In genomic region chr6:21753571-21754108, GRCh38 we compare ENCODE assay signal across 11 cellular contexts.
A peak's percentile ranks its signal among the peaks of the same experiment; 100 is the strongest.
DNase-seq lines count a peak whose midpoint lies in the region; ATAC-seq and TF ChIP-seq lines count a peak whose summit lies in the region.
"Had no signal": no experiment of that assay in that cellular context is flagged by ENCODE, and none has a peak within 500 bp of the region (broad histone marks: within the 10 kb centered on the region; RNA-seq: fewer than 3 reads in every experiment).

No MANE protein-coding gene starts in this region.

- H3K9me3 Mint-ChIP-seq in GM23338 (no peaks in the 10 kb centered on the region), progenitor cell of endocrine pancreas (ENCODE audit: low read depth) (peaks cover 4% of the 10 kb centered on the region)
- peaks cover 3% of the 10 kb centered on the region for H3K9me3 Mint-ChIP-seq in stimulated activated memory B cell treated with anti-CD40 and anti-IgM and Interleukin-4, amounts not matched to agents 10 μg/mL and 1 μg/mL and 100 μg/mL, for 72 hours

- no peak for TF ChIP-seq POLR2A in lower leg skin (IDR thresholded peaks at IDR 0.05)

- TF ChIP-seq CTCF in GM23338 (conservative IDR thresholded peaks at IDR 0.05; ENCODE audit: low read depth in 2 of 2) (no peak), progenitor cell of endocrine pancreas (IDR thresholded peaks at IDR 0.05; ENCODE audit: unreplicated experiment) (no peak), lower leg skin (IDR thresholded peaks at IDR 0.05) (no peak)

- peaks cover 31% of the 10 kb centered on the region for H3K36me3 Mint-ChIP-seq in GM23338 (ENCODE audit: low read depth)
- H3K36me3 Mint-ChIP-seq in progenitor cell of endocrine pancreas (ENCODE audit: insufficient read depth) = peaks cover 20% of the 10 kb centered on the region
- H3K36me3 Mint-ChIP-seq in stimulated activated memory B cell treated with anti-CD40 and anti-IgM and Interleukin-4, amounts not matched to agents 10 μg/mL and 1 μg/mL and 100 μg/mL, for 72 hours = no peaks in the 10 kb centered on the region
- H3K36me3 Mint-ChIP-seq: CD8-positive, alpha-beta memory T cell had no signal

- ATAC-seq in GM23338 = peak; percentile 36
- ATAC-seq in activated CD4-positive, CD25-positive, alpha-beta regulatory T cell treated with anti-CD3 and anti-CD28 coated beads, Interleukin-2, amount 50 U/mL, for 24 hours = no peak
- ATAC-seq in stimulated activated memory B cell treated with anti-CD40 and anti-IgM and Interleukin-4, amounts not matched to agents 10 μg/mL and 1 μg/mL and 100 μg/mL, for 72 hours = no peak
- ATAC-seq: activated CD4-positive, alpha-beta T cell treated with anti-CD3 and anti-CD28 coated beads for 36 hours had no signal

- no peaks in the 10 kb centered on the region for H3K9me2 ChIP-seq in GM23338 (ENCODE audit: insufficient read depth)
- H3K9me2 ChIP-seq in Karpas-422 (replicated peaks; ENCODE audit: insufficient read depth, low read length) = no peaks in the 10 kb centered on the region

- peaks cover 10% of the 10 kb centered on the region; the same call in 1 of the 2 replicates for H4K20me1 ChIP-seq in GM23338 (replicated peaks; ENCODE audit: insufficient read depth)
- no peaks in the 10 kb centered on the region for H4K20me1 ChIP-seq in Karpas-422 (ENCODE audit: insufficient read depth, low read depth, low read length)

- H3K4me3 Mint-ChIP-seq in GM23338 = no peak overlapping the region
- no peak overlapping the region for H3K4me3 Mint-ChIP-seq in progenitor cell of endocrine pancreas (ENCODE audit: low read depth)
- H3K4me3 Mint-ChIP-seq in stimulated activated memory B cell treated with anti-CD40 and anti-IgM and Interleukin-4, amounts not matched to agents 10 μg/mL and 1 μg/mL and 100 μg/mL, for 72 hours = no peak overlapping the region
- H3K4me3 Mint-ChIP-seq: activated CD4-positive, alpha-beta T cell treated with anti-CD3 and anti-CD28 coated beads for 36 hours; CD8-positive, alpha-beta memory T cell had no signal

- H3K27me3 Mint-ChIP-seq in GM23338 (ENCODE audit: insufficient read depth, low read depth, poor library complexity) (no peaks in the 10 kb centered on the region), progenitor cell of endocrine pancreas (no peaks in the 10 kb centered on the region)
- no peaks in the 10 kb centered on the region for H3K27me3 Mint-ChIP-seq in stimulated activated memory B cell treated with anti-CD40 and anti-IgM and Interleukin-4, amounts not matched to agents 10 μg/mL and 1 μg/mL and 100 μg/mL, for 72 hours

- peak overlapping the region; percentile 51 for H3K4me2 ChIP-seq in GM23338
- no peak overlapping the region for H3K4me2 ChIP-seq in Karpas-422 (ENCODE audit: low read depth, low read length, poor library complexity, severe bottlenecking)

- peak overlapping the region; percentile 10; the same call in 1 of the 2 replicates for H3K27ac ChIP-seq in GM23338 (ENCODE audit: low read depth)
- no peak overlapping the region for H3K27ac ChIP-seq in SK-N-MC
- H3K27ac ChIP-seq in Karpas-422 (ENCODE audit: low read length) = no peak overlapping the region

- H3K4me1 ChIP-seq in GM23338 (ENCODE audit: insufficient read depth) (peaks cover 69% of the 10 kb centered on the region), Karpas-422 (ENCODE audit: low read length) (peaks cover 2% of the 10 kb centered on the region; the same call in 1 of the 2 replicates)

- H3K9ac ChIP-seq in SK-N-MC (ENCODE audit: insufficient read length) (peak overlapping the region; percentile 2), Karpas-422 (ENCODE audit: low read length) (no peak overlapping the region)

- H3K9me3 ChIP-seq in SK-N-MC (ENCODE audit: low read depth, low read length) (no peaks in the 10 kb centered on the region), Karpas-422 (ENCODE audit: low read length) (no peaks in the 10 kb centered on the region)

- H2AFZ ChIP-seq in GM23338 (no peak overlapping the region), Karpas-422 (ENCODE audit: low read length) (no peak overlapping the region)

- intact Hi-C loops in lower leg skin (cut with DNase I; ENCODE audit: low total_unique reads) = no loop called here

- H3F3A ChIP-seq in GM23338 (replicated peaks; ENCODE audit: low read depth) = no peaks in the 10 kb centered on the region

- no peaks in the 10 kb centered on the region for H3K27me3 ChIP-seq in GM23338 (ENCODE audit: insufficient read depth)
- H3K27me3 ChIP-seq in Karpas-422 (ENCODE audit: low read length) = no peaks in the 10 kb centered on the region

- H3K36me3 ChIP-seq in GM23338 (ENCODE audit: insufficient read depth) (no peaks in the 10 kb centered on the region; the same call in 1 of the 2 replicates), SK-N-MC (ENCODE audit: insufficient read depth, low read length) (no peaks in the 10 kb centered on the region), Karpas-422 (ENCODE audit: insufficient read depth, low read length) (no peaks in the 10 kb centered on the region)

- H3K27ac Mint-ChIP-seq in GM23338 = peak overlapping the region; percentile 72
- H3K27ac Mint-ChIP-seq in progenitor cell of endocrine pancreas = peak overlapping the region; percentile 86
- H3K27ac Mint-ChIP-seq in stimulated activated memory B cell treated with anti-CD40 and anti-IgM and Interleukin-4, amounts not matched to agents 10 μg/mL and 1 μg/mL and 100 μg/mL, for 72 hours = no peak overlapping the region
- H3K27ac Mint-ChIP-seq: activated CD4-positive, alpha-beta T cell treated with anti-CD3 and anti-CD28 coated beads for 36 hours; CD8-positive, alpha-beta memory T cell had no signal

- H3K79me2 ChIP-seq in GM23338 (replicated peaks; ENCODE audit: insufficient read depth) (peaks cover 100% of the 10 kb centered on the region), Karpas-422 (ENCODE audit: low read length) (no peaks in the 10 kb centered on the region)

- H3K4me1 Mint-ChIP-seq in GM23338 (peaks cover 65% of the 10 kb centered on the region), progenitor cell of endocrine pancreas (ENCODE audit: low read depth) (peaks cover 48% of the 10 kb centered on the region)
- no peaks in the 10 kb centered on the region for H3K4me1 Mint-ChIP-seq in stimulated activated memory B cell treated with anti-CD40 and anti-IgM and Interleukin-4, amounts not matched to agents 10 μg/mL and 1 μg/mL and 100 μg/mL, for 72 hours
- H3K4me1 Mint-ChIP-seq: CD8-positive, alpha-beta memory T cell had no signal

- WGBS in lower leg skin, 2 donors = 74 to 80% methylated on average over 9 of the region's 9 CpGs

- DNase-seq in GM23338 (ENCODE audit: low spot score) = no peak
- DNase-seq in SK-N-MC (ENCODE audit: low read depth, low spot score) = no peak
- peak; percentile 21 for DNase-seq in glomerular visceral epithelial cell (ENCODE audit: extremely low spot score)
- DNase-seq in progenitor cell of endocrine pancreas (ENCODE audit: low spot score, unreplicated experiment) = no peak
- DNase-seq in Karpas-422 = no peak
- no peak for DNase-seq in lower leg skin (ENCODE audit: low spot score in 2 of 2)
- DNase-seq: activated CD4-positive, alpha-beta T cell treated with anti-CD3 and anti-CD28 coated beads for 36 hours; activated gamma-delta T cell; CD8-positive, alpha-beta memory T cell had no signal

- H3K4me3 ChIP-seq in GM23338 (no peak overlapping the region), SK-N-MC (no peak overlapping the region), Karpas-422 (ENCODE audit: low read length) (no peak overlapping the region), lower leg skin (ENCODE audit: low read depth, poor library complexity, severe bottlenecking) (no peak overlapping the region)
